In the genomic region with DNA sequence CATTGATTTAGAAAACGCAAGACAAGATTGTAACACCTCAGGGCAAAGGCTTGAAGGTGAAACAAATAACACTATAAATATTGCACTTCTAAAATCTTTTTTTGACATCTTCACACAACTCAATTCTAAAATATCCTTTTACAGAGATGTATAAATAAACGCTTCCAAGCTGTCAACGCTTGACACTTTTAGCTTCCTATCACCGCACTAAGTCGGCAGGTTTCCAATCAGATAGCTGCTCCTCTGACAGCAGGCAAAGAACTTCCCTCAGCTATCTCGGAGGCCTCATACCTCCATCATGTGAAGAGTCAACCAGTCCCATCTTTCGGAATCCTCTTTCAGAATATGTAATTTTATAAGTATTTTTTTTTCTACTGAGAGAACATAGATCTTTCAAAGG, we compare ENCODE assay signal across 24 cellular contexts.
"Had no signal": no experiment of that assay in that cellular context is flagged by ENCODE, and none has a peak within 500 bp of the region (broad histone marks: within the 10 kb centered on the region; RNA-seq: fewer than 3 reads in every experiment).

No MANE protein-coding gene starts in this region.

- H3K27me3 ChIP-seq: brain microvascular endothelial cell, SJCRH30 had no signal

- H3K27me3 Mint-ChIP-seq: activated B cell treated with CpG ODN at 0.5 μM for 24 hours had no signal

- H3K36me3 Mint-ChIP-seq: activated CD4-positive, alpha-beta memory T cell treated with anti-CD3 and anti-CD28 coated beads for 36 hours; activated naive CD4-positive, alpha-beta T cell treated with anti-CD3 and anti-CD28 coated beads, Interleukin-2, amount 50 U/mL, for 72 hours had no signal

- H3K27ac Mint-ChIP-seq: activated B cell treated with CpG ODN at 0.5 μM for 24 hours; activated CD4-positive, alpha-beta memory T cell treated with anti-CD3 and anti-CD28 coated beads for 36 hours; activated CD4-positive, alpha-beta T cell treated with anti-CD3 and anti-CD28 coated beads, Interleukin-2, amount 10 ng/mL, durations not matched to agents 7 days and 5 days; activated naive CD4-positive, alpha-beta T cell treated with anti-CD3 and anti-CD28 coated beads, Interleukin-2, amount 50 U/mL, for 72 hours; activated naive CD8-positive, alpha-beta T cell treated with anti-CD3 and anti-CD28 coated beads, Interleukin-2, amount 50 U/mL, for 24 hours had no signal

- H3K4me3 ChIP-seq: SJCRH30 had no signal

- ATAC-seq: activated naive CD4-positive, alpha-beta T cell treated with anti-CD3 and anti-CD28 coated beads, Interleukin-2, amount 50 U/mL, for 72 hours; activated naive CD8-positive, alpha-beta T cell treated with anti-CD3 and anti-CD28 coated beads, Interleukin-2, amount 50 U/mL, for 24 hours; activated T-cell treated with anti-CD3 and anti-CD28 coated beads, Interleukin-2, amount 50 U/mL, for 4 hours; PC-3 had no signal

- H3K9me3 ChIP-seq: SJCRH30, SK-N-SH had no signal

- H3K4me1 Mint-ChIP-seq: activated B cell treated with CpG ODN at 0.5 μM for 24 hours; activated CD4-positive, alpha-beta T cell treated with anti-CD3 and anti-CD28 coated beads, Interleukin-2, amount 10 ng/mL, durations not matched to agents 7 days and 5 days; activated naive CD8-positive, alpha-beta T cell treated with anti-CD3 and anti-CD28 coated beads, Interleukin-2, amount 50 U/mL, for 24 hours had no signal

- H3K9ac ChIP-seq: SK-N-SH had no signal

- H3K36me3 ChIP-seq: brain microvascular endothelial cell, SJCRH30 had no signal

- DNase-seq: activated B cell treated with CpG ODN at 0.5 μM for 24 hours; activated CD4-positive, alpha-beta memory T cell treated with anti-CD3 and anti-CD28 coated beads for 36 hours; activated CD4-positive, alpha-beta T cell treated with anti-CD3 and anti-CD28 coated beads for 1 hour; activated CD4-positive, alpha-beta T cell treated with anti-CD3 and anti-CD28 coated beads, Interleukin-2, amount 10 ng/mL, durations not matched to agents 7 days and 5 days; activated CD8-positive, alpha-beta memory T cell treated with anti-CD3 and anti-CD28 coated beads for 24 hours; activated effector memory CD4-positive, alpha-beta T cell treated with anti-CD3 and anti-CD28 coated beads, Interleukin-2, amount 50 U/mL, for 16 hours; activated naive CD4-positive, alpha-beta T cell treated with Interleukin-2 at 50 U/mL for 16 hours; activated naive CD8-positive, alpha-beta T cell treated with anti-CD3 and anti-CD28 coated beads, Interleukin-2, amount 50 U/mL, for 24 hours; activated T-cell treated with anti-CD3 and anti-CD28 coated beads, Interleukin-2, amount 50 U/mL, for 4 hours; brain microvascular endothelial cell; caudate nucleus; IMR-90; KG1; NCI-H1105; NCI-H1436 treated with DMSO at 0.1 percent for 48 hours; NCI-H187; NCI-H2081; NCI-H446; NCI-H524; PC-3; SJCRH30; SK-N-SH; T-helper 1 cell had no signal

- H3K4me3 Mint-ChIP-seq: activated B cell treated with CpG ODN at 0.5 μM for 24 hours; activated CD4-positive, alpha-beta memory T cell treated with anti-CD3 and anti-CD28 coated beads for 36 hours; activated CD4-positive, alpha-beta T cell treated with anti-CD3 and anti-CD28 coated beads, Interleukin-2, amount 10 ng/mL, durations not matched to agents 7 days and 5 days; activated naive CD8-positive, alpha-beta T cell treated with anti-CD3 and anti-CD28 coated beads, Interleukin-2, amount 50 U/mL, for 24 hours; activated T-cell treated with anti-CD3 and anti-CD28 coated beads, Interleukin-2, amount 50 U/mL, for 4 hours had no signal

- H3K9me3 Mint-ChIP-seq: activated B cell treated with CpG ODN at 0.5 μM for 24 hours; activated CD4-positive, alpha-beta memory T cell treated with anti-CD3 and anti-CD28 coated beads for 36 hours; activated CD4-positive, alpha-beta T cell treated with anti-CD3 and anti-CD28 coated beads, Interleukin-2, amount 10 ng/mL, durations not matched to agents 7 days and 5 days; activated naive CD4-positive, alpha-beta T cell treated with anti-CD3 and anti-CD28 coated beads, Interleukin-2, amount 50 U/mL, for 72 hours; activated naive CD8-positive, alpha-beta T cell treated with anti-CD3 and anti-CD28 coated beads, Interleukin-2, amount 50 U/mL, for 24 hours; activated T-cell treated with anti-CD3 and anti-CD28 coated beads, Interleukin-2, amount 50 U/mL, for 4 hours had no signal

- H3K9me2 ChIP-seq: SK-N-SH had no signal

- H3K4me2 ChIP-seq: SK-N-SH had no signal

- H3K27ac ChIP-seq: brain microvascular endothelial cell, SJCRH30 had no signal

- H3K4me1 ChIP-seq: SJCRH30 had no signal
